ENCODE assay signal across 1 cellular context in the genomic region with DNA sequence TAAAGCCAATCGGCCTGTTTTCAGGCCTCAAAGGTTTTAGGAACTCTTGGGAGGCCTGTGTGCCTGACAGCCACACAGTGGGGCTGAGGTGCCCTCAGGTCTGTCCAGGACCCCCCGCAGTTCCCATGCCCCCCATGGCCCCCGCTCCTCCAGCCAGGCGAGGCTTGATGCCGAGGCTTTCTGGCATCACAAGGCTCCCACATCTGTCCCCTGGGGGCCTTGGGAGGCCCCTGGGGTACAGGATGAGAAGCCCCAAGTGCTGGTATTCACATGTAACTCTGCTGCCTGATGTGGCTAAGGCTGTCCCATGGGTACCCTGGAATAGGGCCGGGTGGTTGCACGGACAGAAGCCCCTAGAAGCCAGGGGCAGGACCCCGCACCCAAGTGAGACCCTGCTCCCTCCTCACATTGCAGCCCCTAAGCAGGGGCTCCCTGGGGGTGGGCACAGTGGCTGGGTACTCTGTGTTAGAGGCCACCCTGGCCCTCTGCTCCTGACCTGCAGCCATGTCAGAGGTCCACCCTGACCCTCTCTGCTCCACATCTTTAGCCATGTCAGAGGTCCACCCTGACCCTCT.
A peak's percentile ranks its signal among the peaks of the same experiment; 100 is the strongest.
TF ChIP-seq lines count a peak whose summit lies in the region.

No MANE protein-coding gene starts in this region.

TF ChIP-seq in GM12878, 131 proteins besides CTCF, POLR2A, EP300 and RAD21 (continued from another document and continues in another):
- TF ChIP-seq, protein P1, sequence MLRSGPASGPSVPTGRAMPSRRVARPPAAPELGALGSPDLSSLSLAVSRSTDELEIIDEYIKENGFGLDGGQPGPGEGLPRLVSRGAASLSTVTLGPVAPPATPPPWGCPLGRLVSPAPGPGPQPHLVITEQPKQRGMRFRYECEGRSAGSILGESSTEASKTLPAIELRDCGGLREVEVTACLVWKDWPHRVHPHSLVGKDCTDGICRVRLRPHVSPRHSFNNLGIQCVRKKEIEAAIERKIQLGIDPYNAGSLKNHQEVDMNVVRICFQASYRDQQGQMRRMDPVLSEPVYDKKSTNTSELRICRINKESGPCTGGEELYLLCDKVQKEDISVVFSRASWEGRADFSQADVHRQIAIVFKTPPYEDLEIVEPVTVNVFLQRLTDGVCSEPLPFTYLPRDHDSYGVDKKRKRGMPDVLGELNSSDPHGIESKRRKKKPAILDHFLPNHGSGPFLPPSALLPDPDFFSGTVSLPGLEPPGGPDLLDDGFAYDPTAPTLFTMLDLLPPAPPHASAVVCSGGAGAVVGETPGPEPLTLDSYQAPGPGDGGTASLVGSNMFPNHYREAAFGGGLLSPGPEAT (IDR thresholded peaks at IDR 0.05; ENCODE audit: low read depth) = peak; percentile 48; the same call in 1 of the 2 replicates
- TF ChIP-seq NR2C2 (IDR thresholded peaks at IDR 0.05; ENCODE audit: borderline replicate concordance, control insufficient read depth, insufficient read length, low read depth) (no peak), MEF2B (IDR thresholded peaks at IDR 0.05; ENCODE audit: partially characterized antibody, poor library complexity, severe bottlenecking) (peak; percentile 99), CHD1 (IDR thresholded peaks at IDR 0.05; ENCODE audit: low read depth, low read length) (no peak), TBL1XR1 (IDR thresholded peaks at IDR 0.05; ENCODE audit: low read depth, low read length) (no peak), MTA2 (IDR thresholded peaks at IDR 0.05; ENCODE audit: low read depth) (no peak), NR2C1 (IDR thresholded peaks at IDR 0.05) (no peak), NFYA (IDR thresholded peaks at IDR 0.05; ENCODE audit: borderline replicate concordance, low read depth, low read length) (no peak), ATF2 (IDR thresholded peaks at IDR 0.05; ENCODE audit: low read length) (no peak), GATAD2B (conservative IDR thresholded peaks at IDR 0.05; ENCODE audit: low read depth) (peak; percentile 84), TCF12 (IDR thresholded peaks at IDR 0.05; ENCODE audit: low read depth, low read length) (peak; percentile 76), MLLT1 (IDR thresholded peaks at IDR 0.05) (no peak), NRF1 (conservative IDR thresholded peaks at IDR 0.05; ENCODE audit: low read depth, low read length) (no peak), PML (IDR thresholded peaks at IDR 0.05; ENCODE audit: low read length) (no peak), RFX5 (IDR thresholded peaks at IDR 0.05; ENCODE audit: low read depth, low read length) (no peak), MXI1 (IDR thresholded peaks at IDR 0.05; ENCODE audit: low read depth, low read length) (peak; percentile 23; the same call in 1 of the 2 replicates), ZBTB4 (CRISPR knock-in tag; IDR thresholded peaks at IDR 0.05) (no peak), ZNF384 (IDR thresholded peaks at IDR 0.05; ENCODE audit: borderline replicate concordance, low read depth, low read length) (no peak), TCF3 (IDR thresholded peaks at IDR 0.05; ENCODE audit: borderline replicate concordance, insufficient read depth, low read depth, low read length) (no peak), IKZF2 (IDR thresholded peaks at IDR 0.05) (no peak; a peak in 2 of 4 replicates), CREB1 (IDR thresholded peaks at IDR 0.05; ENCODE audit: low read depth) (no peak), HSF1 (IDR thresholded peaks at IDR 0.05; ENCODE audit: low read depth, low read length) (no peak), ZNF207 (IDR thresholded peaks at IDR 0.05; ENCODE audit: borderline replicate concordance) (no peak), JUNB (IDR thresholded peaks at IDR 0.05) (no peak), BHLHE40 (IDR thresholded peaks at IDR 0.05; ENCODE audit: borderline replicate concordance in 1 of 2, low read depth in 2 of 2, low read length in 1 of 2) (peak; percentile 26 to 27; a peak in 1 of 4 replicates), CEBPB (IDR thresholded peaks at IDR 0.05; ENCODE audit: borderline replicate concordance in 1 of 2, low read depth in 2 of 2, low read length in 2 of 2) (no peak), SREBF2 (IDR thresholded peaks at IDR 0.05; ENCODE audit: low read length) (no peak), JUND (IDR thresholded peaks at IDR 0.05; ENCODE audit: low read depth, low read length) (no peak), BCL3 (IDR thresholded peaks at IDR 0.05; ENCODE audit: borderline replicate concordance, insufficient read depth, low read depth, low read length, poor library complexity, severe bottlenecking) (peak; percentile 72), SIN3A (IDR thresholded peaks at IDR 0.05; ENCODE audit: low read depth, low read length) (no peak), BACH1 (IDR thresholded peaks at IDR 0.05; ENCODE audit: borderline replicate concordance) (0 out of 2 replicates have a peak, but pooled peaks have one; percentile 2), SUZ12 (IDR thresholded peaks at IDR 0.05; ENCODE audit: unreplicated experiment) (no peak), IKZF1 (conservative IDR thresholded peaks at IDR 0.05) (peak; percentile 42), ZNF622 (IDR thresholded peaks at IDR 0.05) (no peak)
- TF ChIP-seq, protein P2, sequence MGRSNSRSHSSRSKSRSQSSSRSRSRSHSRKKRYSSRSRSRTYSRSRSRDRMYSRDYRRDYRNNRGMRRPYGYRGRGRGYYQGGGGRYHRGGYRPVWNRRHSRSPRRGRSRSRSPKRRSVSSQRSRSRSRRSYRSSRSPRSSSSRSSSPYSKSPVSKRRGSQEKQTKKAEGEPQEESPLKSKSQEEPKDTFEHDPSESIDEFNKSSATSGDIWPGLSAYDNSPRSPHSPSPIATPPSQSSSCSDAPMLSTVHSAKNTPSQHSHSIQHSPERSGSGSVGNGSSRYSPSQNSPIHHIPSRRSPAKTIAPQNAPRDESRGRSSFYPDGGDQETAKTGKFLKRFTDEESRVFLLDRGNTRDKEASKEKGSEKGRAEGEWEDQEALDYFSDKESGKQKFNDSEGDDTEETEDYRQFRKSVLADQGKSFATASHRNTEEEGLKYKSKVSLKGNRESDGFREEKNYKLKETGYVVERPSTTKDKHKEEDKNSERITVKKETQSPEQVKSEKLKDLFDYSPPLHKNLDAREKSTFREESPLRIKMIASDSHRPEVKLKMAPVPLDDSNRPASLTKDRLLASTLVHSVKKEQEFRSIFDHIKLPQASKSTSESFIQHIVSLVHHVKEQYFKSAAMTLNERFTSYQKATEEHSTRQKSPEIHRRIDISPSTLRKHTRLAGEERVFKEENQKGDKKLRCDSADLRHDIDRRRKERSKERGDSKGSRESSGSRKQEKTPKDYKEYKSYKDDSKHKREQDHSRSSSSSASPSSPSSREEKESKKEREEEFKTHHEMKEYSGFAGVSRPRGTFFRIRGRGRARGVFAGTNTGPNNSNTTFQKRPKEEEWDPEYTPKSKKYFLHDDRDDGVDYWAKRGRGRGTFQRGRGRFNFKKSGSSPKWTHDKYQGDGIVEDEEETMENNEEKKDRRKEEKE (IDR thresholded peaks at IDR 0.05) = no peak
- TF ChIP-seq, protein P3, sequence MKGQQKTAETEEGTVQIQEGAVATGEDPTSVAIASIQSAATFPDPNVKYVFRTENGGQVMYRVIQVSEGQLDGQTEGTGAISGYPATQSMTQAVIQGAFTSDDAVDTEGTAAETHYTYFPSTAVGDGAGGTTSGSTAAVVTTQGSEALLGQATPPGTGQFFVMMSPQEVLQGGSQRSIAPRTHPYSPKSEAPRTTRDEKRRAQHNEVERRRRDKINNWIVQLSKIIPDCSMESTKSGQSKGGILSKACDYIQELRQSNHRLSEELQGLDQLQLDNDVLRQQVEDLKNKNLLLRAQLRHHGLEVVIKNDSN (IDR thresholded peaks at IDR 0.05; ENCODE audit: borderline replicate concordance, extremely low read length, insufficient read depth, low read depth, low read length) = no peak
- TF ChIP-seq, protein P4, sequence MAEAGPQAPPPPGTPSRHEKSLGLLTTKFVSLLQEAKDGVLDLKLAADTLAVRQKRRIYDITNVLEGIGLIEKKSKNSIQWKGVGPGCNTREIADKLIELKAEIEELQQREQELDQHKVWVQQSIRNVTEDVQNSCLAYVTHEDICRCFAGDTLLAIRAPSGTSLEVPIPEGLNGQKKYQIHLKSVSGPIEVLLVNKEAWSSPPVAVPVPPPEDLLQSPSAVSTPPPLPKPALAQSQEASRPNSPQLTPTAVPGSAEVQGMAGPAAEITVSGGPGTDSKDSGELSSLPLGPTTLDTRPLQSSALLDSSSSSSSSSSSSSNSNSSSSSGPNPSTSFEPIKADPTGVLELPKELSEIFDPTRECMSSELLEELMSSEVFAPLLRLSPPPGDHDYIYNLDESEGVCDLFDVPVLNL (IDR thresholded peaks at IDR 0.05; ENCODE audit: low read depth, low read length) = no peak
